ENCODE assay signal across 8 cellular contexts in the genomic region with DNA sequence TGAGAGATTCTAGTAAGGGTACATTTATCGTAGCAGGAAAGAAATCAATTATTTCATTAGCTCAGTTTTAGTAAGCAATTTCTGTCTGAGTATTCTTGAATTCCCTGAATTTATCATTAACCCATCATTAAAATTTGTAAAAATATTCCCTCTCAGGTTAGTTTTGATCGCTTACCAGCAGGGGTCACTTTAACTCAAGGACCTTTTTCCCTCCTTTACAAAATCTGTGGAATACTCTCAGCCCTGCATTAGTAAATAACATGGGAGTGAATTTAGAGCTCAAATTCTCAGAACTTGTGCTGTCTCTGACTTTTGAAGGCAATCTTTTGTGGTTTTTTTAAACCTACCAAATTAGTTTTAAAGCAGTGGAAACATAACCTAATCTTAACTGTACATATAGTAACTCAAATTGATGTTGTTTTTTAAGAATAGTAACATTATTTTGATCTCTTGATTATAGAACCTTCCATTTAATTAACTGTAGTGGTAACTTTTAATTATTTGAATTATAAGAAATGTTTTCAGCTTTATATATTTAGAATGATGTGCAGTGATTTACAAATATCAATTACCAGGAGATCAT.
A peak's percentile ranks its signal among the peaks of the same experiment; 100 is the strongest.
DNase-seq lines count a peak whose midpoint lies in the region; ATAC-seq, FAIRE-seq and TF ChIP-seq lines count a peak whose summit lies in the region.

No MANE protein-coding gene starts in this region.

- DNase-seq in DMS53 (lab: John Stamatoyannopoulos, UW) (peak; percentile 68), WTC11 (ENCODE audit: low spot score) (no peak), kidney (no peak), lower leg skin (ENCODE audit: low spot score in 2 of 2) (no peak), amniotic stem cell (lab: John Stamatoyannopoulos, UW) (no peak)
- no peak for DNase-seq in stimulated activated naive CD4-positive, alpha-beta T cell (lab: John Stamatoyannopoulos, UW)
- DNase-seq in activated T-cell treated with anti-CD3 and anti-CD28 coated beads, Interleukin-2, amount 50 U/mL, for 4 hours: no peak

- H3K9ac ChIP-seq in kidney (ENCODE audit: low read length in 2 of 2): no peak overlapping the region

- H3K4me3 ChIP-seq in kidney (ENCODE audit: low read length in 2 of 2) (no peak overlapping the region), lower leg skin (ENCODE audit: low read depth, poor library complexity, severe bottlenecking) (no peak overlapping the region)

- H3K9me3 Mint-ChIP-seq in WTC11: no peaks in the 10 kb centered on the region
- H3K9me3 Mint-ChIP-seq in activated T-cell treated with anti-CD3 and anti-CD28 coated beads, Interleukin-2, amount 50 U/mL, for 4 hours: no peaks in the 10 kb centered on the region

- FAIRE-seq in kidney (lab: Jason Lieb, UNC): peak; percentile 87

- no peak for TF ChIP-seq POLR2A in lower leg skin (IDR thresholded peaks at IDR 0.05)

- no peak overlapping the region for H3K27ac ChIP-seq in kidney (ENCODE audit: low read depth in 2 of 2, low read length in 2 of 2)

- WGBS in lower leg skin, 2 donors: 55 to 62% methylated on average over 2 of the region's 2 CpGs

- no peaks in the 10 kb centered on the region for H3K4me1 ChIP-seq in kidney (ENCODE audit: control insufficient read depth in 1 of 2, insufficient read depth in 1 of 2, low read depth in 1 of 2, low read length in 2 of 2)

- H3K4me1 Mint-ChIP-seq in WTC11: no peaks in the 10 kb centered on the region
- H3K4me1 Mint-ChIP-seq in activated T-cell treated with anti-CD3 and anti-CD28 coated beads, Interleukin-2, amount 50 U/mL, for 4 hours (ENCODE audit: low read depth): no peaks in the 10 kb centered on the region

- H3K9me3 ChIP-seq in kidney (ENCODE audit: control insufficient read depth in 1 of 2, low read length in 2 of 2): no peaks in the 10 kb centered on the region

- peaks cover 0 to 8% of the 10 kb centered on the region in 2 donors for H3K36me3 ChIP-seq in kidney (ENCODE audit: control insufficient read depth in 1 of 2, insufficient read depth in 2 of 2, low read length in 2 of 2)

- H3K4me3 Mint-ChIP-seq in WTC11: no peak overlapping the region
- no peak overlapping the region for H3K4me3 Mint-ChIP-seq in activated T-cell treated with anti-CD3 and anti-CD28 coated beads, Interleukin-2, amount 50 U/mL, for 4 hours

- no peaks in the 10 kb centered on the region for H3K27me3 Mint-ChIP-seq in WTC11 (ENCODE audit: low read depth)
- no peaks in the 10 kb centered on the region for H3K27me3 Mint-ChIP-seq in activated T-cell treated with anti-CD3 and anti-CD28 coated beads, Interleukin-2, amount 50 U/mL, for 4 hours (ENCODE audit: low read depth)

- CTCF ChIA-PET in WTC11 (lab: Charles Lee): interaction anchor here (0.6 to 1.3 kb wide), 25 partner anchors 9 to 360 kb away, joined by 3 to 13 read pairs (median 4); no protein-coding TSS in a partner anchor

- TF ChIP-seq CTCF in LNCAP (IDR thresholded peaks at IDR 0.05) (peak; percentile 57), WTC11 (IDR thresholded peaks at IDR 0.05) (peak; percentile 33; the same call in 1 of the 2 replicates), kidney (IDR thresholded peaks at IDR 0.05; ENCODE audit: borderline replicate concordance, extremely low read depth, insufficient read depth) (peak; percentile 52), lower leg skin (IDR thresholded peaks at IDR 0.05) (no peak)

- ATAC-seq in WTC11: no peak; the same call in 1 of the 2 replicates
- ATAC-seq in activated T-cell treated with anti-CD3 and anti-CD28 coated beads, Interleukin-2, amount 50 U/mL, for 4 hours: no peak

- intact Hi-C loops in kidney (cut with DNase I): no loop called here
- intact Hi-C loops in lower leg skin (cut with DNase I; ENCODE audit: low total_unique reads): loop anchor here (5.0 kb wide), 1 partner anchor 117 kb away; no protein-coding TSS in a partner anchor

- no peak overlapping the region for H3K27ac Mint-ChIP-seq in WTC11

- POLR2A ChIA-PET in WTC11 (lab: Charles Lee): interaction anchor here (0.5 kb wide), 1 partner anchor 37 kb away, joined by 4 read pairs; no protein-coding TSS in a partner anchor

- H3K36me3 Mint-ChIP-seq in WTC11: peaks cover 3% of the 10 kb centered on the region; the same call in 1 of the 2 replicates
- H3K36me3 Mint-ChIP-seq in activated T-cell treated with anti-CD3 and anti-CD28 coated beads, Interleukin-2, amount 50 U/mL, for 4 hours (ENCODE audit: insufficient read depth): peaks cover 21% of the 10 kb centered on the region

TF ChIP-seq in WTC11, 78 proteins besides CTCF, POLR2A, EP300 and RAD21:
- TF ChIP-seq CREB1 (CRISPR knock-in tag; IDR thresholded peaks at IDR 0.05) (no peak), ZNF416 (CRISPR knock-in tag; IDR thresholded peaks at IDR 0.05) (no peak), ARID4B (CRISPR knock-in tag; IDR thresholded peaks at IDR 0.05; ENCODE audit: borderline replicate concordance) (no peak), FOXK1 (CRISPR knock-in tag; IDR thresholded peaks at IDR 0.05) (no peak), RORB (CRISPR knock-in tag; IDR thresholded peaks at IDR 0.05) (no peak), CBFB (CRISPR knock-in tag; IDR thresholded peaks at IDR 0.05; ENCODE audit: low read depth) (no peak), NFATC4 (CRISPR knock-in tag; IDR thresholded peaks at IDR 0.05) (no peak), ELF4 (CRISPR knock-in tag; IDR thresholded peaks at IDR 0.05; ENCODE audit: low read depth) (no peak)
- TF ChIP-seq, protein P1, sequence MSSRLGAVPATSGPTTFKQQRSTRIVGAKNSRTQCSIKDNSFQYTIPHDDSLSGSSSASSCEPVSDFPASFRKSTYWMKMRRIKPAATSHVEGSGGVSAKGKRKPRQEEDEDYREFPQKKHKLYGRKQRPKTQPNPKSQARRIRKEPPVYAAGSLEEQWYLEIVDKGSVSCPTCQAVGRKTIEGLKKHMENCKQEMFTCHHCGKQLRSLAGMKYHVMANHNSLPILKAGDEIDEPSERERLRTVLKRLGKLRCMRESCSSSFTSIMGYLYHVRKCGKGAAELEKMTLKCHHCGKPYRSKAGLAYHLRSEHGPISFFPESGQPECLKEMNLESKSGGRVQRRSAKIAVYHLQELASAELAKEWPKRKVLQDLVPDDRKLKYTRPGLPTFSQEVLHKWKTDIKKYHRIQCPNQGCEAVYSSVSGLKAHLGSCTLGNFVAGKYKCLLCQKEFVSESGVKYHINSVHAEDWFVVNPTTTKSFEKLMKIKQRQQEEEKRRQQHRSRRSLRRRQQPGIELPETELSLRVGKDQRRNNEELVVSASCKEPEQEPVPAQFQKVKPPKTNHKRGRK (CRISPR knock-in tag; IDR thresholded peaks at IDR 0.05; ENCODE audit: borderline replicate concordance): no peak
- TF ChIP-seq, protein P2, sequence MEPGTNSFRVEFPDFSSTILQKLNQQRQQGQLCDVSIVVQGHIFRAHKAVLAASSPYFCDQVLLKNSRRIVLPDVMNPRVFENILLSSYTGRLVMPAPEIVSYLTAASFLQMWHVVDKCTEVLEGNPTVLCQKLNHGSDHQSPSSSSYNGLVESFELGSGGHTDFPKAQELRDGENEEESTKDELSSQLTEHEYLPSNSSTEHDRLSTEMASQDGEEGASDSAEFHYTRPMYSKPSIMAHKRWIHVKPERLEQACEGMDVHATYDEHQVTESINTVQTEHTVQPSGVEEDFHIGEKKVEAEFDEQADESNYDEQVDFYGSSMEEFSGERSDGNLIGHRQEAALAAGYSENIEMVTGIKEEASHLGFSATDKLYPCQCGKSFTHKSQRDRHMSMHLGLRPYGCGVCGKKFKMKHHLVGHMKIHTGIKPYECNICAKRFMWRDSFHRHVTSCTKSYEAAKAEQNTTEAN (CRISPR knock-in tag; IDR thresholded peaks at IDR 0.05): no peak

Comparison
In these comparisons a context has a peak if more than half of its experiments do, and no peak if none do; other contexts are left out.
1. CTCF ChIP-seq: peak in LNCAP (single experiment), WTC11 (single experiment) and kidney (single experiment); none in lower leg skin (0 of 3).